Comparison of ENCODE assay signal across 1 cellular context in the genomic region with DNA sequence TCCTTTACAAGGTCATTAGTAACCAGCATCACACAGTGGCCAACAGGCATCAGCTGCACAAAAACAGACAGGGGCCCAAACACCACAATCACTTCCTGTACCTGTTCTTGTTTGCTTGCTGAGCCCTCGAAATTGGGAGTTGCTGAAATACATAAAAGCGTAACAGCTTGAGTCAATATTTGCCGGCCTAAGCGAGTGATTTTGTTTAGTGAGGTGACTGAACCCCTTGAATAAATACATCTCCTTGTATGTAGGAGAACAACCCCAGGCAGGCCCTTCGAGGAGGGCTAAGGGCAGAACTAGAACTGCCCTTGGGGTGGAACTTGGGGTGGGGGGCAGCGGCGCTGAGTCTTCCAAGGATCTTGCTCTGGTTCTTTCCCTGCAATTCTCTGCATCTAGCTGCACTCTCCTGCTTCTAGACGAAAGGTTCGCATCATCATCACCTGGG.
A peak's percentile ranks its signal among the peaks of the same experiment; 100 is the strongest.
TF ChIP-seq lines count a peak whose summit lies in the region.

No MANE protein-coding gene starts in this region.

TF ChIP-seq in HepG2, 621 proteins besides CTCF, POLR2A, EP300 and RAD21 (continued from another document and continues in another):
- TF ChIP-seq SAFB2 (CRISPR knock-in tag; IDR thresholded peaks at IDR 0.05; ENCODE audit: borderline replicate concordance, low read depth) (no peak), ZBTB42 (CRISPR knock-in tag; IDR thresholded peaks at IDR 0.05) (no peak), HOXD1 (CRISPR knock-in tag; IDR thresholded peaks at IDR 0.05) (peak; percentile 96), FOXM1 (CRISPR knock-in tag; IDR thresholded peaks at IDR 0.05) (no peak), ZSCAN9 (CRISPR knock-in tag; IDR thresholded peaks at IDR 0.05; ENCODE audit: borderline replicate concordance) (no peak; the same call in 1 of the 2 replicates), SRSF4 (IDR thresholded peaks at IDR 0.05; ENCODE audit: low read depth, low read length, poor library complexity, severe bottlenecking) (no peak), HNRNPK (IDR thresholded peaks at IDR 0.05; ENCODE audit: low read depth, low read length, poor library complexity, severe bottlenecking) (no peak), GABPA (IDR thresholded peaks at IDR 0.05; ENCODE audit: low read depth, low read length) (no peak), GABPA (CRISPR knock-in tag; IDR thresholded peaks at IDR 0.05; ENCODE audit: low read depth) (peak; percentile 51), ERF (CRISPR knock-in tag; IDR thresholded peaks at IDR 0.05) (peak; percentile 92), ZC3H4 (CRISPR knock-in tag; IDR thresholded peaks at IDR 0.05; ENCODE audit: borderline replicate concordance) (no peak), ZNF569 (CRISPR knock-in tag; IDR thresholded peaks at IDR 0.05; ENCODE audit: borderline replicate concordance) (no peak), RAD51 (IDR thresholded peaks at IDR 0.05; ENCODE audit: borderline replicate concordance) (no peak), ZNF670 (CRISPR knock-in tag; IDR thresholded peaks at IDR 0.05; ENCODE audit: borderline replicate concordance) (peak; percentile 83; the same call in 1 of the 2 replicates), CHCHD3 (CRISPR knock-in tag; IDR thresholded peaks at IDR 0.05) (no peak), ZBTB8A (CRISPR knock-in tag; IDR thresholded peaks at IDR 0.05; ENCODE audit: borderline replicate concordance, low read depth) (no peak), GATAD2A (CRISPR knock-in tag; IDR thresholded peaks at IDR 0.05) (peak; percentile 99), SMAD9 (CRISPR knock-in tag; IDR thresholded peaks at IDR 0.05) (no peak), ZNF549 (CRISPR knock-in tag; IDR thresholded peaks at IDR 0.05) (no peak), NRL (CRISPR knock-in tag; IDR thresholded peaks at IDR 0.05; ENCODE audit: borderline replicate concordance) (no peak), ZNF431 (CRISPR knock-in tag; IDR thresholded peaks at IDR 0.05; ENCODE audit: borderline replicate concordance, low read depth) (peak; percentile 80), REPIN1 (CRISPR knock-in tag; IDR thresholded peaks at IDR 0.05; ENCODE audit: borderline replicate concordance, low read depth) (no peak; the same call in 1 of the 2 replicates), CEBPG (CRISPR knock-in tag; IDR thresholded peaks at IDR 0.05) (peak; percentile 79), ZNF570 (CRISPR knock-in tag; IDR thresholded peaks at IDR 0.05; ENCODE audit: borderline replicate concordance) (no peak), MTA1 (CRISPR knock-in tag; IDR thresholded peaks at IDR 0.05; ENCODE audit: borderline replicate concordance) (peak; percentile 62; the same call in 1 of the 2 replicates), NFE2L1 (CRISPR knock-in tag; IDR thresholded peaks at IDR 0.05; ENCODE audit: borderline replicate concordance) (no peak), ZNF703 (CRISPR knock-in tag; IDR thresholded peaks at IDR 0.05; ENCODE audit: borderline replicate concordance) (0 out of 2 replicates have a peak, but pooled peaks have one; percentile 52), FOXK2 (IDR thresholded peaks at IDR 0.05) (no peak), NFE2L2 (IDR thresholded peaks at IDR 0.05; ENCODE audit: low read length) (no peak), ATM (IDR thresholded peaks at IDR 0.05; ENCODE audit: borderline replicate concordance) (no peak), ZNF589 (CRISPR knock-in tag; conservative IDR thresholded peaks at IDR 0.05) (0 out of 2 replicates have a peak, but pooled peaks have one; percentile 64), ZNF230 (CRISPR knock-in tag; IDR thresholded peaks at IDR 0.05) (no peak), KAT8 (CRISPR knock-in tag; IDR thresholded peaks at IDR 0.05) (peak; percentile 74), PHF20 (CRISPR knock-in tag; IDR thresholded peaks at IDR 0.05) (no peak), ZNF652 (CRISPR knock-in tag; IDR thresholded peaks at IDR 0.05; ENCODE audit: borderline replicate concordance, low read depth) (peak; percentile 57; the same call in 1 of the 2 replicates), NR3C1 (CRISPR knock-in tag; IDR thresholded peaks at IDR 0.05) (no peak), PAX8 (CRISPR knock-in tag; IDR thresholded peaks at IDR 0.05; ENCODE audit: borderline replicate concordance) (no peak), NFRKB (IDR thresholded peaks at IDR 0.05) (no peak), GFI1 (CRISPR knock-in tag; IDR thresholded peaks at IDR 0.05; ENCODE audit: borderline replicate concordance) (peak; percentile 90), ZNF616 (CRISPR knock-in tag; IDR thresholded peaks at IDR 0.05; ENCODE audit: low read depth) (no peak), POLR2AphosphoS5 (IDR thresholded peaks at IDR 0.05; ENCODE audit: low read depth, low read length) (no peak), ZBTB20 (CRISPR knock-in tag; IDR thresholded peaks at IDR 0.05; ENCODE audit: borderline replicate concordance, low read depth) (peak; percentile 78; the same call in 1 of the 2 replicates), ZNF24 (IDR thresholded peaks at IDR 0.05) (no peak), FIP1L1 (IDR thresholded peaks at IDR 0.05; ENCODE audit: borderline replicate concordance, insufficient read depth, low read depth, low read length) (no peak), ZSCAN30 (CRISPR knock-in tag; IDR thresholded peaks at IDR 0.05) (no peak), ZNF563 (CRISPR knock-in tag; IDR thresholded peaks at IDR 0.05) (no peak), ZNF567 (CRISPR knock-in tag; IDR thresholded peaks at IDR 0.05; ENCODE audit: borderline replicate concordance) (no peak), U2AF1 (optimal IDR thresholded peaks at IDR 0.05; ENCODE audit: low read depth, low read length) (no peak), RFX1 (IDR thresholded peaks at IDR 0.05) (no peak), ZSCAN31 (CRISPR knock-in tag; IDR thresholded peaks at IDR 0.05; ENCODE audit: low read depth) (no peak), REXO4 (CRISPR knock-in tag; IDR thresholded peaks at IDR 0.05; ENCODE audit: borderline replicate concordance) (no peak), SKI (IDR thresholded peaks at IDR 0.05; ENCODE audit: partially characterized antibody) (peak; percentile 76)
- TF ChIP-seq, protein P1, sequence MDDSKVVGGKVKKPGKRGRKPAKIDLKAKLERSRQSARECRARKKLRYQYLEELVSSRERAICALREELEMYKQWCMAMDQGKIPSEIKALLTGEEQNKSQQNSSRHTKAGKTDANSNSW (CRISPR knock-in tag; IDR thresholded peaks at IDR 0.05; ENCODE audit: borderline replicate concordance): no peak
- TF ChIP-seq, protein P2, sequence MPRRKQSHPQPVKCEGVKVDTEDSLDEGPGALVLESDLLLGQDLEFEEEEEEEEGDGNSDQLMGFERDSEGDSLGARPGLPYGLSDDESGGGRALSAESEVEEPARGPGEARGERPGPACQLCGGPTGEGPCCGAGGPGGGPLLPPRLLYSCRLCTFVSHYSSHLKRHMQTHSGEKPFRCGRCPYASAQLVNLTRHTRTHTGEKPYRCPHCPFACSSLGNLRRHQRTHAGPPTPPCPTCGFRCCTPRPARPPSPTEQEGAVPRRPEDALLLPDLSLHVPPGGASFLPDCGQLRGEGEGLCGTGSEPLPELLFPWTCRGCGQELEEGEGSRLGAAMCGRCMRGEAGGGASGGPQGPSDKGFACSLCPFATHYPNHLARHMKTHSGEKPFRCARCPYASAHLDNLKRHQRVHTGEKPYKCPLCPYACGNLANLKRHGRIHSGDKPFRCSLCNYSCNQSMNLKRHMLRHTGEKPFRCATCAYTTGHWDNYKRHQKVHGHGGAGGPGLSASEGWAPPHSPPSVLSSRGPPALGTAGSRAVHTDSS (CRISPR knock-in tag; conservative IDR thresholded peaks at IDR 0.05): no peak
- TF ChIP-seq, protein P3, sequence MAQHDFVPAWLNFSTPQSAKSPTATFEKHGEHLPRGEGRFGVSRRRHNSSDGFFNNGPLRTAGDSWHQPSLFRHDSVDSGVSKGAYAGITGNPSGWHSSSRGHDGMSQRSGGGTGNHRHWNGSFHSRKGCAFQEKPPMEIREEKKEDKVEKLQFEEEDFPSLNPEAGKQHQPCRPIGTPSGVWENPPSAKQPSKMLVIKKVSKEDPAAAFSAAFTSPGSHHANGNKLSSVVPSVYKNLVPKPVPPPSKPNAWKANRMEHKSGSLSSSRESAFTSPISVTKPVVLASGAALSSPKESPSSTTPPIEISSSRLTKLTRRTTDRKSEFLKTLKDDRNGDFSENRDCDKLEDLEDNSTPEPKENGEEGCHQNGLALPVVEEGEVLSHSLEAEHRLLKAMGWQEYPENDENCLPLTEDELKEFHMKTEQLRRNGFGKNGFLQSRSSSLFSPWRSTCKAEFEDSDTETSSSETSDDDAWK (CRISPR knock-in tag; IDR thresholded peaks at IDR 0.05): no peak
- TF ChIP-seq, protein P4, sequence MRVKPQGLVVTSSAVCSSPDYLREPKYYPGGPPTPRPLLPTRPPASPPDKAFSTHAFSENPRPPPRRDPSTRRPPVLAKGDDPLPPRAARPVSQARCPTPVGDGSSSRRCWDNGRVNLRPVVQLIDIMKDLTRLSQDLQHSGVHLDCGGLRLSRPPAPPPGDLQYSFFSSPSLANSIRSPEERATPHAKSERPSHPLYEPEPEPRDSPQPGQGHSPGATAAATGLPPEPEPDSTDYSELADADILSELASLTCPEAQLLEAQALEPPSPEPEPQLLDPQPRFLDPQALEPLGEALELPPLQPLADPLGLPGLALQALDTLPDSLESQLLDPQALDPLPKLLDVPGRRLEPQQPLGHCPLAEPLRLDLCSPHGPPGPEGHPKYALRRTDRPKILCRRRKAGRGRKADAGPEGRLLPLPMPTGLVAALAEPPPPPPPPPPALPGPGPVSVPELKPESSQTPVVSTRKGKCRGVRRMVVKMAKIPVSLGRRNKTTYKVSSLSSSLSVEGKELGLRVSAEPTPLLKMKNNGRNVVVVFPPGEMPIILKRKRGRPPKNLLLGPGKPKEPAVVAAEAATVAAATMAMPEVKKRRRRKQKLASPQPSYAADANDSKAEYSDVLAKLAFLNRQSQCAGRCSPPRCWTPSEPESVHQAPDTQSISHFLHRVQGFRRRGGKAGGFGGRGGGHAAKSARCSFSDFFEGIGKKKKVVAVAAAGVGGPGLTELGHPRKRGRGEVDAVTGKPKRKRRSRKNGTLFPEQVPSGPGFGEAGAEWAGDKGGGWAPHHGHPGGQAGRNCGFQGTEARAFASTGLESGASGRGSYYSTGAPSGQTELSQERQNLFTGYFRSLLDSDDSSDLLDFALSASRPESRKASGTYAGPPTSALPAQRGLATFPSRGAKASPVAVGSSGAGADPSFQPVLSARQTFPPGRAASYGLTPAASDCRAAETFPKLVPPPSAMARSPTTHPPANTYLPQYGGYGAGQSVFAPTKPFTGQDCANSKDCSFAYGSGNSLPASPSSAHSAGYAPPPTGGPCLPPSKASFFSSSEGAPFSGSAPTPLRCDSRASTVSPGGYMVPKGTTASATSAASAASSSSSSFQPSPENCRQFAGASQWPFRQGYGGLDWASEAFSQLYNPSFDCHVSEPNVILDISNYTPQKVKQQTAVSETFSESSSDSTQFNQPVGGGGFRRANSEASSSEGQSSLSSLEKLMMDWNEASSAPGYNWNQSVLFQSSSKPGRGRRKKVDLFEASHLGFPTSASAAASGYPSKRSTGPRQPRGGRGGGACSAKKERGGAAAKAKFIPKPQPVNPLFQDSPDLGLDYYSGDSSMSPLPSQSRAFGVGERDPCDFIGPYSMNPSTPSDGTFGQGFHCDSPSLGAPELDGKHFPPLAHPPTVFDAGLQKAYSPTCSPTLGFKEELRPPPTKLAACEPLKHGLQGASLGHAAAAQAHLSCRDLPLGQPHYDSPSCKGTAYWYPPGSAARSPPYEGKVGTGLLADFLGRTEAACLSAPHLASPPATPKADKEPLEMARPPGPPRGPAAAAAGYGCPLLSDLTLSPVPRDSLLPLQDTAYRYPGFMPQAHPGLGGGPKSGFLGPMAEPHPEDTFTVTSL (CRISPR knock-in tag; IDR thresholded peaks at IDR 0.05; ENCODE audit: borderline replicate concordance): peak; percentile 99
- TF ChIP-seq, protein P5, sequence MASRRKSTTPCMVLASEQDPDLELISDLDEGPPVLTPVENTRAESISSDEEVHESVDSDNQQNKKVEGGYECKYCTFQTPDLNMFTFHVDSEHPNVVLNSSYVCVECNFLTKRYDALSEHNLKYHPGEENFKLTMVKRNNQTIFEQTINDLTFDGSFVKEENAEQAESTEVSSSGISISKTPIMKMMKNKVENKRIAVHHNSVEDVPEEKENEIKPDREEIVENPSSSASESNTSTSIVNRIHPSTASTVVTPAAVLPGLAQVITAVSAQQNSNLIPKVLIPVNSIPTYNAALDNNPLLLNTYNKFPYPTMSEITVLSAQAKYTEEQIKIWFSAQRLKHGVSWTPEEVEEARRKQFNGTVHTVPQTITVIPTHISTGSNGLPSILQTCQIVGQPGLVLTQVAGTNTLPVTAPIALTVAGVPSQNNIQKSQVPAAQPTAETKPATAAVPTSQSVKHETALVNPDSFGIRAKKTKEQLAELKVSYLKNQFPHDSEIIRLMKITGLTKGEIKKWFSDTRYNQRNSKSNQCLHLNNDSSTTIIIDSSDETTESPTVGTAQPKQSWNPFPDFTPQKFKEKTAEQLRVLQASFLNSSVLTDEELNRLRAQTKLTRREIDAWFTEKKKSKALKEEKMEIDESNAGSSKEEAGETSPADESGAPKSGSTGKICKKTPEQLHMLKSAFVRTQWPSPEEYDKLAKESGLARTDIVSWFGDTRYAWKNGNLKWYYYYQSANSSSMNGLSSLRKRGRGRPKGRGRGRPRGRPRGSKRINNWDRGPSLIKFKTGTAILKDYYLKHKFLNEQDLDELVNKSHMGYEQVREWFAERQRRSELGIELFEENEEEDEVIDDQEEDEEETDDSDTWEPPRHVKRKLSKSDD (CRISPR knock-in tag; IDR thresholded peaks at IDR 0.05; ENCODE audit: low read depth): 0 out of 2 replicates have a peak, but pooled peaks have one; percentile 53
- TF ChIP-seq, protein P6, sequence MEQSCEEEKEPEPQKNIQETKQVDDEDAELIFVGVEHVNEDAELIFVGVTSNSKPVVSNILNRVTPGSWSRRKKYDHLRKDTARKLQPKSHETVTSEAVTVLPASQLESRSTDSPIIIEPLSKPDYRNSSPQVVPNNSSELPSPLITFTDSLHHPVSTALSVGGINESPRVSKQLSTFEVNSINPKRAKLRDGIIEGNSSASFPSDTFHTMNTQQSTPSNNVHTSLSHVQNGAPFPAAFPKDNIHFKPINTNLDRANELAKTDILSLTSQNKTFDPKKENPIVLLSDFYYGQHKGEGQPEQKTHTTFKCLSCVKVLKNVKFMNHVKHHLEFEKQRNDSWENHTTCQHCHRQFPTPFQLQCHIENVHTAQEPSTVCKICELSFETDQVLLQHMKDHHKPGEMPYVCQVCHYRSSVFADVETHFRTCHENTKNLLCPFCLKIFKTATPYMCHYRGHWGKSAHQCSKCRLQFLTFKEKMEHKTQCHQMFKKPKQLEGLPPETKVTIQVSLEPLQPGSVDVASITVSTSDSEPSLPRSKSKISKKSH (CRISPR knock-in tag; IDR thresholded peaks at IDR 0.05; ENCODE audit: borderline replicate concordance): no peak
- TF ChIP-seq, protein P7, sequence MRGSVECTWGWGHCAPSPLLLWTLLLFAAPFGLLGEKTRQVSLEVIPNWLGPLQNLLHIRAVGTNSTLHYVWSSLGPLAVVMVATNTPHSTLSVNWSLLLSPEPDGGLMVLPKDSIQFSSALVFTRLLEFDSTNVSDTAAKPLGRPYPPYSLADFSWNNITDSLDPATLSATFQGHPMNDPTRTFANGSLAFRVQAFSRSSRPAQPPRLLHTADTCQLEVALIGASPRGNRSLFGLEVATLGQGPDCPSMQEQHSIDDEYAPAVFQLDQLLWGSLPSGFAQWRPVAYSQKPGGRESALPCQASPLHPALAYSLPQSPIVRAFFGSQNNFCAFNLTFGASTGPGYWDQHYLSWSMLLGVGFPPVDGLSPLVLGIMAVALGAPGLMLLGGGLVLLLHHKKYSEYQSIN (CRISPR knock-in tag; IDR thresholded peaks at IDR 0.05; ENCODE audit: borderline replicate concordance): no peak
- TF ChIP-seq, protein P8, sequence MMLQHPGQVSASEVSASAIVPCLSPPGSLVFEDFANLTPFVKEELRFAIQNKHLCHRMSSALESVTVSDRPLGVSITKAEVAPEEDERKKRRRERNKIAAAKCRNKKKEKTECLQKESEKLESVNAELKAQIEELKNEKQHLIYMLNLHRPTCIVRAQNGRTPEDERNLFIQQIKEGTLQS (CRISPR knock-in tag; IDR thresholded peaks at IDR 0.05): no peak
